In genomic region chr12:96396914-96397313, GRCh38 we compare ENCODE assay signal across 10 cellular contexts. TPM values are rescaled to one million over a fixed set of nuclear protein-coding genes. Genes with fewer than 3 reads are reported as not detected.
A peak's percentile ranks its signal among the peaks of the same experiment; 100 is the strongest.
DNase-seq lines count a peak whose midpoint lies in the region; ATAC-seq, FAIRE-seq and TF ChIP-seq lines count a peak whose summit lies in the region.
"Had no signal": no experiment of that assay in that cellular context is flagged by ENCODE, and none has a peak within 500 bp of the region (broad histone marks: within the 10 kb centered on the region; RNA-seq: fewer than 3 reads in every experiment).

No MANE protein-coding gene starts in this region.

- H3K27ac Mint-ChIP-seq in activated naive CD4-positive, alpha-beta T cell treated with anti-CD3 and anti-CD28 coated beads, Interleukin-2, amount 50 U/mL, for 24 hours, result peak overlapping the region; percentile 6
- H3K27ac Mint-ChIP-seq in activated naive CD8-positive, alpha-beta T cell, result peak overlapping the region; percentile 30

- H3K27me3 Mint-ChIP-seq in activated naive CD4-positive, alpha-beta T cell treated with anti-CD3 and anti-CD28 coated beads, Interleukin-2, amount 50 U/mL, for 24 hours, result no peaks in the 10 kb centered on the region
- no peaks in the 10 kb centered on the region for H3K27me3 Mint-ChIP-seq in activated naive CD8-positive, alpha-beta T cell

- H3K36me3 Mint-ChIP-seq in activated naive CD4-positive, alpha-beta T cell treated with anti-CD3 and anti-CD28 coated beads, Interleukin-2, amount 50 U/mL, for 24 hours, result no peaks in the 10 kb centered on the region
- H3K36me3 Mint-ChIP-seq in activated naive CD8-positive, alpha-beta T cell, result peaks cover 3% of the 10 kb centered on the region

- intact Hi-C loops in stomach (cut with DNase I; ENCODE audit: low total_unique reads), result no loop called here

- H3K9me3 ChIP-seq in keratinocyte (ENCODE audit: control insufficient read depth, low read depth, low read length) (no peaks in the 10 kb centered on the region), stomach (no peaks in the 10 kb centered on the region)

- H3K36me3 ChIP-seq in keratinocyte (ENCODE audit: control insufficient read depth in 2 of 2, extremely low read depth in 1 of 2, insufficient read depth in 2 of 2, low read length in 2 of 2) (no peaks in the 10 kb centered on the region), stomach (no peaks in the 10 kb centered on the region)

- peaks cover 67% of the 10 kb centered on the region for H3K4me1 Mint-ChIP-seq in activated naive CD4-positive, alpha-beta T cell treated with anti-CD3 and anti-CD28 coated beads, Interleukin-2, amount 50 U/mL, for 24 hours
- H3K4me1 Mint-ChIP-seq in activated naive CD8-positive, alpha-beta T cell (ENCODE audit: low read depth), result peaks cover 64% of the 10 kb centered on the region

- H3K9me1 ChIP-seq in keratinocyte (ENCODE audit: control insufficient read depth, extremely low read depth, insufficient read depth, low read length), result no peaks in the 10 kb centered on the region

- peak overlapping the region; percentile 95 for H3K4me3 Mint-ChIP-seq in activated naive CD4-positive, alpha-beta T cell treated with anti-CD3 and anti-CD28 coated beads, Interleukin-2, amount 50 U/mL, for 24 hours
- H3K4me3 Mint-ChIP-seq in activated naive CD8-positive, alpha-beta T cell, result peak overlapping the region; percentile 96

- H3K9me3 Mint-ChIP-seq in activated naive CD4-positive, alpha-beta T cell treated with anti-CD3 and anti-CD28 coated beads, Interleukin-2, amount 50 U/mL, for 24 hours, result no peaks in the 10 kb centered on the region
- H3K9me3 Mint-ChIP-seq in activated naive CD8-positive, alpha-beta T cell (ENCODE audit: low read depth), result no peaks in the 10 kb centered on the region

- TF ChIP-seq POLR2A in stomach (IDR thresholded peaks at IDR 0.05), result no peak

- FAIRE-seq in keratinocyte (lab: Jason Lieb, UNC), result no peak
- FAIRE-seq: TTC549 had no signal

- peaks cover 14% of the 10 kb centered on the region for H4K20me1 ChIP-seq in keratinocyte (ENCODE audit: control insufficient read depth, extremely low read depth, insufficient read depth, low read length)

- TF ChIP-seq CTCF in keratinocyte (optimal IDR thresholded peaks at IDR 0.05 in 1 of 3, IDR thresholded peaks at IDR 0.05 in 1 of 3, conservative IDR thresholded peaks at IDR 0.05 in 1 of 3; ENCODE audit: extremely low read depth in 1 of 3, insufficient read depth in 2 of 3, low read length in 3 of 3) (no peak), stomach (IDR thresholded peaks at IDR 0.05) (no peak)

- dilution Hi-C loops in keratinocyte (cut with MboI; ENCODE audit: extremely low pct_ligation_motif_present, low sequenced_read_pairs), result no loop called here

- DNase-seq in activated naive CD4-positive, alpha-beta T cell treated with anti-CD3 and anti-CD28 coated beads, Interleukin-2, amount 50 U/mL, for 16 hours, result no peak
- DNase-seq in keratinocyte (ENCODE audit: low read depth, low spot score) (no peak), stomach (no peak), NCI-H226 (no peak), NCI-H748 treated with DMSO at 0.1 percent for 48 hours (lab: John Stamatoyannopoulos, UW) (no peak)
- DNase-seq: amniotic stem cell had no signal

- no peak overlapping the region for H2AFZ ChIP-seq in keratinocyte (ENCODE audit: control insufficient read depth, low read length)

- ATAC-seq in HG02798 (IDR thresholded peaks at IDR 0.05; ENCODE audit: poor library complexity, unreplicated experiment), result no peak

- H3K4me2 ChIP-seq in keratinocyte (ENCODE audit: control insufficient read depth, extremely low read depth, insufficient read depth, low read depth, low read length), result peak overlapping the region; percentile 89

- H3K27ac ChIP-seq in keratinocyte (ENCODE audit: control insufficient read depth, insufficient read depth, low read length) (no peak overlapping the region), stomach (peak overlapping the region in 3 of 5 donors; percentile 99 to 100 (median 99))

- H3K27me3 ChIP-seq in keratinocyte (ENCODE audit: control insufficient read depth, extremely low read depth, insufficient read depth, low read length) (no peaks in the 10 kb centered on the region), stomach (no peaks in the 10 kb centered on the region)

- no peak for TF ChIP-seq EP300 in stomach (IDR thresholded peaks at IDR 0.05)

- H3K9ac ChIP-seq in keratinocyte (ENCODE audit: control insufficient read depth, extremely low read depth, insufficient read depth, low read length), result no peak overlapping the region

- H3K4me1 ChIP-seq in keratinocyte (ENCODE audit: control insufficient read depth, extremely low read depth, insufficient read depth, low read length) (peaks cover 20% of the 10 kb centered on the region), stomach (peaks cover 8 to 61% (median 27%) of the 10 kb centered on the region in 4 donors)

- WGBS in stomach, 5 donors, result 65 to 76% (median 73%) methylated on average over 5 of the region's 5 CpGs

- H3K4me3 ChIP-seq in keratinocyte (ENCODE audit: control insufficient read depth in 2 of 3, extremely low read depth in 1 of 3, insufficient read depth in 2 of 3, low read depth in 1 of 3, low read length in 3 of 3) (peak overlapping the region in 2 of 3 experiments; percentile 68 to 99), stomach (no peak overlapping the region)

- H3K79me2 ChIP-seq in keratinocyte (ENCODE audit: control insufficient read depth, insufficient read depth, low read length), result peaks cover 79% of the 10 kb centered on the region

RNA-seq across cellular contexts. Expression of gene CDK17, which starts 3.3 kb away (rescaled TPM):
- 19.9 to 33.0 TPM (median 30.1 TPM) in 3 replicates for polyA plus RNA-seq in keratinocyte
- polyA plus RNA-seq in keratinocyte (2011; ENCODE audit: low read depth), result 12.3 TPM
- 11.9 and 32.5 TPM in 2 replicates for polyA plus RNA-seq in keratinocyte (2011; cell fraction: cytosol; rRNA removed)
- polyA plus RNA-seq in keratinocyte (2011; cell fraction: nucleus; rRNA removed), result 43.8 and 49.5 TPM in 2 replicates
- polyA plus RNA-seq in keratinocyte (2012; ENCODE audit: low replicate concordance), result 12.8 and 22.9 TPM in 2 replicates
- 9.7 to 82.1 TPM (median 49.8 TPM) in 3 replicates for polyA minus RNA-seq in keratinocyte
- 42.0 TPM for polyA minus RNA-seq in keratinocyte (2011; cell fraction: cytosol; rRNA and poly(A)+ RNA removed)
- 66.5 and 134 TPM in 2 replicates for polyA minus RNA-seq in keratinocyte (2011; cell fraction: nucleus; rRNA and poly(A)+ RNA removed)
- total RNA-seq in stomach, result 100 to 1,000 TPM in 2 of 5 donors, 10 to 100 TPM in 3; 33.3 to 137 (median 92.7) TPM
- 1 to 10 TPM; 5.4 to 7.9 (median 7.8) TPM for polyA plus RNA-seq in stomach

Comparison
In these comparisons a context has a peak if more than half of its experiments do, and no peak if none do; other contexts are left out.
1. H3K4me3 ChIP-seq: peak in keratinocyte (2 of 3); none in stomach (0 of 4).